8 cellular contexts compared by ENCODE assay signal in the genomic region with DNA sequence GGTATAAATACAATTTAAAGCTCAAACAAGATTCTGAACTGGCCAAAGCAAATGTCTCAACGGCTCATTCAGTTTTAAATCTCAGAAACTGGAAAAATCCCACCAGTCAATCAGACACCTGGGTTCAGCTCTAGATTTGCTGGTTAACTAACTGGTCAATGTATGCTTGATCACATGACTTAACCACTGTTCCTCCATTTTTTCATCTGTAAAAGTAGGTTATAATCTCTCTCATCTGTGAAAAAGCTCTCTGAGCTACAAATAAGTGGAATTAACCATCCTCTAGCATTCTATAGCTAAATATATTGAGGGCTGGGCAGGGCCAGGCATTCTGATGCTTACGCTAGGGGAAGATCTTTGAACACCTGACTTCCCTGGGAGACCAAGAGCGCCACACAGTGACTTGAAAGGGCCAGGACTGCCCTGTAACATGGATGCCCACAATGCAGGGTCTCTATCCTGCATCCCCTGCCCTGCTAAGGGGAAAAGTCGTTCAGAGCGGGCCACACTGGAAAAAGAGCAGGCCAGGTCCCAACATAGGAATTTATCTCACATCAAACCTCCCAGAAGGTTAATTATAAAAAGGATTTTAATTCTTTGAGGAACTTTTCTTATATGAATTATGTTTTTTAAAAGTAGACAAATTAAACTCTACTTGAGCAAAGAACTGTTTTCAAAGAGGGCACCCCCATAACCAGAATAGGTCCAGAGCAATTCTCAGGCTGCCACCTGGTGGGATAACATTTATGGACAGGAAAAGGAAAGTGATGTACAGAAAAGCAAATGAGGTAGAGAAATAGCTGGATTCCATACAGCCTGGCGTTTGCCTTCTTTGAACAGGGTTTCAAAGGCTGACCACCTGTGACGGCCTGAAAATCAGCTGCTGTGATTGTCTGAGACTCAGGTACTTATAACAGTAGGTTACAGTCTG. TPM values are rescaled to one million over a fixed set of nuclear protein-coding genes. Genes with fewer than 3 reads are reported as not detected.
DNase-seq lines count a peak whose midpoint lies in the region; ATAC-seq, FAIRE-seq and TF ChIP-seq lines count a peak whose summit lies in the region.

No MANE protein-coding gene starts in this region.

- no peaks in the 10 kb centered on the region for H3K9me1 ChIP-seq in endothelial cell of umbilical vein (replicated peaks; ENCODE audit: control insufficient read depth, extremely low read depth, insufficient read depth, low read length)

- H3K27me3 ChIP-seq in endothelial cell of umbilical vein (ENCODE audit: control insufficient read depth in 2 of 2, insufficient read depth in 2 of 2, low read length in 2 of 2): peaks cover 2 to 13% of the 10 kb centered on the region in 2 experiments

- no peak overlapping the region for H3K27ac ChIP-seq in endothelial cell of umbilical vein (ENCODE audit: insufficient read depth, low read depth, low read length)

- DNase-seq in NCI-H2081 (lab: John Stamatoyannopoulos, UW): peak; percentile 29 to 62
- DNase-seq in NCI-H2081 treated with DMSO at 0.1 percent for 48 hours (lab: John Stamatoyannopoulos, UW): no peak
- peak; percentile 63 for DNase-seq in M059J (ENCODE audit: low read depth)
- peak; percentile 8 for DNase-seq in UCSD-AML1 (lab: John Stamatoyannopoulos, UW; ENCODE audit: unreplicated experiment)
- peak; percentile 52 for DNase-seq in endothelial cell of umbilical vein (ENCODE audit: low read depth, low spot score)
- DNase-seq in myocyte (ENCODE audit: low read depth): peak; percentile 42

- POLR2A ChIA-PET in endothelial cell of umbilical vein (lab: Charles Lee): interaction anchor here (1.4 kb wide), 1 partner anchor 45 kb away, joined by 4 read pairs; the partner anchor contains the start of gene NT5C3A

- CTCF ChIA-PET in endothelial cell of umbilical vein (lab: Charles Lee): interaction anchor here (0.6 to 4.4 kb wide), 35 partner anchors 8 to 617 kb away, joined by 3 to 45 read pairs (median 4); partner anchors contain the start of genes FKBP9, LSM5 and NT5C3A

- no TSS peak for BruUV-seq in endothelial cell of umbilical vein (replicated peaks; lab: Mats Ljungman, UMichigan)

- H3K9me3 ChIP-seq in endothelial cell of umbilical vein (replicated peaks; ENCODE audit: control insufficient read depth, insufficient read depth, low read length): no peaks in the 10 kb centered on the region

- no peak for TF ChIP-seq POLR2A in endothelial cell of umbilical vein (IDR thresholded peaks at IDR 0.05; ENCODE audit: low read depth, low read length)

- H3K4me3 ChIP-seq in endothelial cell of umbilical vein (replicated peaks in 1 of 3; ENCODE audit: insufficient read depth in 1 of 3, low read depth in 1 of 3, low read length in 3 of 3): peak overlapping the region in 1 of 3 experiments; percentile 93

- FAIRE-seq in endothelial cell of umbilical vein (lab: Jason Lieb, UNC): peak; percentile 74

- H3K4me1 ChIP-seq in endothelial cell of umbilical vein (ENCODE audit: control insufficient read depth, extremely low read depth, insufficient read depth, low read length): peaks cover 21% of the 10 kb centered on the region

- TF ChIP-seq CTCF in endothelial cell of umbilical vein (IDR thresholded peaks at IDR 0.05; ENCODE audit: extremely low read depth in 1 of 2, insufficient read depth in 1 of 2, low read depth in 1 of 2, low read length in 2 of 2): peak; percentile 14 to 15

- intact Hi-C loops in endothelial cell of umbilical vein (cut with micrococcal nuclease): loop anchor here (1.0 to 5.0 kb wide), 7 partner anchors 45 to 613 kb away; partner anchors contain the start of genes AVL9, FKBP9 and NT5C3A

- peaks cover 0 to 8% of the 10 kb centered on the region in 2 experiments for H3K36me3 ChIP-seq in endothelial cell of umbilical vein (ENCODE audit: control insufficient read depth in 2 of 2, extremely low read depth in 1 of 2, insufficient read depth in 2 of 2, low read length in 2 of 2)

- H4K20me1 ChIP-seq in endothelial cell of umbilical vein (replicated peaks; ENCODE audit: control insufficient read depth, extremely low read depth, insufficient read depth, low read length): no peaks in the 10 kb centered on the region

- H3K79me2 ChIP-seq in endothelial cell of umbilical vein (ENCODE audit: control insufficient read depth, insufficient read depth, low read length): peaks cover 57% of the 10 kb centered on the region

- ATAC-seq in GM21619 (IDR thresholded peaks at IDR 0.05; ENCODE audit: unreplicated experiment): peak; percentile 32
- ATAC-seq in HG03025 (IDR thresholded peaks at IDR 0.05; ENCODE audit: low FRiP score, unreplicated experiment): no peak

- dilution Hi-C loops in endothelial cell of umbilical vein (cut with MboI; ENCODE audit: extremely low pct_ligation_motif_present, low sequenced_read_pairs): no loop called here

- H3K4me2 ChIP-seq in endothelial cell of umbilical vein (ENCODE audit: insufficient read depth, low read length): peak overlapping the region; percentile 96

- peak overlapping the region; percentile 94 for H3K9ac ChIP-seq in endothelial cell of umbilical vein (replicated peaks; ENCODE audit: extremely low read depth, insufficient read depth, low read length)

- no peak overlapping the region for H2AFZ ChIP-seq in endothelial cell of umbilical vein (ENCODE audit: low read depth, low read length)

TF ChIP-seq in endothelial cell of umbilical vein, 7 proteins besides CTCF, POLR2A, EP300 and RAD21:
- TF ChIP-seq JUN (IDR thresholded peaks at IDR 0.05; ENCODE audit: borderline replicate concordance, insufficient read depth, insufficient read length, low read depth): no peak
- no peak for TF ChIP-seq EZH2 (IDR thresholded peaks at IDR 0.05; ENCODE audit: borderline replicate concordance, low read depth, low read length, severe bottlenecking)
- no peak for TF ChIP-seq FOS (IDR thresholded peaks at IDR 0.05; ENCODE audit: borderline replicate concordance, insufficient read depth, low read length)
- TF ChIP-seq POLR2AphosphoS5 (IDR thresholded peaks at IDR 0.05; ENCODE audit: insufficient read depth, low read depth, low read length): no peak
- no peak for TF ChIP-seq GATA2 (IDR thresholded peaks at IDR 0.05; ENCODE audit: insufficient read depth, insufficient read length, low read depth, low read length)
- TF ChIP-seq MYC (IDR thresholded peaks at IDR 0.05; ENCODE audit: low read depth, low read length): no peak
- TF ChIP-seq MAX (IDR thresholded peaks at IDR 0.05; ENCODE audit: insufficient read depth, insufficient read length): no peak

RNA-seq across cellular contexts. Expression of gene RP9, which starts 1.8 kb away (rescaled TPM):
- total RNA-seq in M059J (2014; rRNA removed; shearing (Covaris generic)): 13.4 and 15.4 TPM in 2 replicates
- total RNA-seq in endothelial cell of umbilical vein (18.5 and 20.9 TPM in 2 replicates), myocyte (12.0 and 24.4 TPM in 2 replicates)
- 15.1 and 16.0 TPM in 2 replicates for polyA plus RNA-seq in endothelial cell of umbilical vein
- polyA plus RNA-seq in endothelial cell of umbilical vein (2011; cell fraction: cytosol; rRNA removed): 19.3 and 21.7 TPM in 2 replicates
- 22.8 and 31.2 TPM in 2 replicates for polyA plus RNA-seq in endothelial cell of umbilical vein (2011; cell fraction: nucleus; rRNA removed)
- 19.2 and 22.2 TPM in 2 replicates for polyA plus RNA-seq in endothelial cell of umbilical vein (2012)
- 12.9 and 17.1 TPM in 2 replicates for polyA minus RNA-seq in endothelial cell of umbilical vein
- 16.8 TPM for polyA minus RNA-seq in endothelial cell of umbilical vein (2011; cell fraction: cytosol; rRNA and poly(A)+ RNA removed)
- 15.9 and 20.0 TPM in 2 replicates for polyA minus RNA-seq in endothelial cell of umbilical vein (2011; cell fraction: nucleus; rRNA and poly(A)+ RNA removed)
- polyA plus RNA-seq in myocyte (2012): 34.2 TPM

RNA-seq across cellular contexts. Expression of gene BBS9, which starts 22.0 kb away (rescaled TPM):
- total RNA-seq in M059J (2014; rRNA removed; shearing (Covaris generic)): 9.1 and 9.2 TPM in 2 replicates
- total RNA-seq in endothelial cell of umbilical vein: 14.1 and 17.4 TPM in 2 replicates
- polyA plus RNA-seq in endothelial cell of umbilical vein: 5.0 and 5.7 TPM in 2 replicates
- 6.3 and 6.7 TPM in 2 replicates for polyA plus RNA-seq in endothelial cell of umbilical vein (2011; cell fraction: cytosol; rRNA removed)
- 12.8 and 13.5 TPM in 2 replicates for polyA plus RNA-seq in endothelial cell of umbilical vein (2011; cell fraction: nucleus; rRNA removed)
- 6.9 and 7.1 TPM in 2 replicates for polyA plus RNA-seq in endothelial cell of umbilical vein (2012)
- 31.6 and 31.9 TPM in 2 replicates for polyA minus RNA-seq in endothelial cell of umbilical vein
- polyA minus RNA-seq in endothelial cell of umbilical vein (2011; cell fraction: cytosol; rRNA and poly(A)+ RNA removed): 8.4 TPM
- polyA minus RNA-seq in endothelial cell of umbilical vein (2011; cell fraction: nucleus; rRNA and poly(A)+ RNA removed): 70.8 and 79.2 TPM in 2 replicates
- 16.2 and 17.7 TPM in 2 replicates for total RNA-seq in myocyte
- polyA plus RNA-seq in myocyte (2012): 10.9 TPM

RNA-seq across cellular contexts. Expression of gene NT5C3A, which starts 44.8 kb away (rescaled TPM):
- total RNA-seq in M059J (2014; rRNA removed; shearing (Covaris generic)): 42.7 and 43.7 TPM in 2 replicates
- total RNA-seq in endothelial cell of umbilical vein (22.0 and 22.6 TPM in 2 replicates), myocyte (26.3 and 32.4 TPM in 2 replicates)
- 4.3 and 7.1 TPM in 2 replicates for polyA plus RNA-seq in endothelial cell of umbilical vein
- 8.3 and 10.0 TPM in 2 replicates for polyA plus RNA-seq in endothelial cell of umbilical vein (2011; cell fraction: cytosol; rRNA removed)
- 9.9 and 15.2 TPM in 2 replicates for polyA plus RNA-seq in endothelial cell of umbilical vein (2011; cell fraction: nucleus; rRNA removed)
- polyA plus RNA-seq in endothelial cell of umbilical vein (2012): 15.0 and 19.7 TPM in 2 replicates
- 2.7 and 4.6 TPM in 2 replicates for polyA minus RNA-seq in endothelial cell of umbilical vein
- polyA minus RNA-seq in endothelial cell of umbilical vein (2011; cell fraction: cytosol; rRNA and poly(A)+ RNA removed): 10.5 TPM
- 12.7 and 13.5 TPM in 2 replicates for polyA minus RNA-seq in endothelial cell of umbilical vein (2011; cell fraction: nucleus; rRNA and poly(A)+ RNA removed)
- polyA plus RNA-seq in myocyte (2012): 15.9 TPM
